Comparison of ENCODE assay signal across 30 cellular contexts in genomic region chr1:211952299-211952698, GRCh38.
"Had no signal": no experiment of that assay in that cellular context is flagged by ENCODE, and none has a peak within 500 bp of the region (broad histone marks: within the 10 kb centered on the region; RNA-seq: fewer than 3 reads in every experiment).

No MANE protein-coding gene starts in this region.

- H3K9me3 ChIP-seq: adrenal gland, body of pancreas, pancreas, psoas muscle, sigmoid colon had no signal

- H3K4me3 Mint-ChIP-seq: activated CD4-positive, alpha-beta memory T cell treated with anti-CD3 and anti-CD28 coated beads for 36 hours; activated naive CD4-positive, alpha-beta T cell treated with anti-CD3 and anti-CD28 coated beads for 36 hours; activated naive CD8-positive, alpha-beta T cell treated with anti-CD3 and anti-CD28 coated beads for 36 hours; activated T-helper 1 cell treated with anti-CD3 and anti-CD28 coated beads, Interleukin-12 subunit alpha, Interleukin-12 subunit beta, Interleukin-2, Interleukin-4 antibody, amounts not matched to agents 30 ng/mL and 10 ng/mL and 1 ng/mL, durations not matched to agents 14 hours and 24 hours and 36 hours; memory B cell; naive thymus-derived CD8-positive, alpha-beta T cell; neural crest cell; stimulated activated memory B cell treated with anti-CD40 and anti-IgM and Interleukin-4, amounts not matched to agents 10 μg/mL and 1 μg/mL and 100 μg/mL, for 72 hours; stimulated activated naive CD8-positive, alpha-beta T cell treated with anti-CD3 and anti-CD28 coated beads, Interleukin-15, amount 100 ng/mL, for 72 hours; T-helper 2 cell treated with Interferon-gamma antibody and Interleukin-4, amounts not matched to agents 5 μg/mL and 100 μg/mL, for 36 hours had no signal

- H3K27ac ChIP-seq: adrenal gland, body of pancreas, cardiac muscle cell, heart right ventricle, psoas muscle, sigmoid colon, VCaP had no signal

- DNase-seq: activated CD4-positive, alpha-beta memory T cell treated with anti-CD3 and anti-CD28 coated beads for 36 hours; activated CD4-positive, alpha-beta T cell treated with anti-CD3 and anti-CD28 coated beads for 48 hours; activated CD8-positive, alpha-beta memory T cell treated with anti-CD3 and anti-CD28 coated beads, Interleukin-2, amount 50 U/mL, for 4 hours; activated effector memory CD4-positive, alpha-beta T cell treated with anti-CD3 and anti-CD28 coated beads, Interleukin-2, amount 50 U/mL, for 16 hours; activated naive CD4-positive, alpha-beta T cell treated with anti-CD3 and anti-CD28 coated beads for 36 hours; activated naive CD8-positive, alpha-beta T cell treated with anti-CD3 and anti-CD28 coated beads for 36 hours; activated T-cell treated with anti-CD3 and anti-CD28 coated beads, Interleukin-2, amount 50 U/mL, for 1 hour; adrenal gland; aorta; body of pancreas; cerebellar nuclear complex; heart right ventricle; midbrain; naive thymus-derived CD8-positive, alpha-beta T cell; nucleus accumbens; pancreas; psoas muscle; sigmoid colon; stimulated activated CD4-positive, alpha-beta T cell treated with anti-CD3 and anti-CD28 coated beads, Interleukin-1b, Interleukin-23, amount 100 ng/mL, for 48 hours; stimulated activated CD4-positive, alpha-beta T cell treated with anti-CD3 and anti-CD28 coated beads, Interleukin-4, amount 100 ng/mL, for 4 hours; stimulated activated CD8-positive, alpha-beta memory T cell treated with anti-CD3 and anti-CD28 coated beads, Interleukin-4, amount 100 ng/mL, for 48 hours; stimulated activated naive CD8-positive, alpha-beta T cell treated with anti-CD3 and anti-CD28 coated beads, Interleukin-15, amount 100 ng/mL, for 72 hours; substantia nigra had no signal

- H3K9me3 Mint-ChIP-seq: activated naive CD4-positive, alpha-beta T cell treated with anti-CD3 and anti-CD28 coated beads for 36 hours; activated T-helper 1 cell treated with anti-CD3 and anti-CD28 coated beads, Interleukin-12 subunit alpha, Interleukin-12 subunit beta, Interleukin-2, Interleukin-4 antibody, amounts not matched to agents 30 ng/mL and 10 ng/mL and 1 ng/mL, durations not matched to agents 14 hours and 24 hours and 36 hours; memory B cell; stimulated activated memory B cell treated with anti-CD40 and anti-IgM and Interleukin-4, amounts not matched to agents 10 μg/mL and 1 μg/mL and 100 μg/mL, for 72 hours; stimulated activated naive CD8-positive, alpha-beta T cell treated with anti-CD3 and anti-CD28 coated beads, Interleukin-15, amount 100 ng/mL, for 72 hours had no signal

- H3K27me3 ChIP-seq: adrenal gland, body of pancreas, cardiac muscle cell, heart right ventricle, pancreas, sigmoid colon had no signal

- H3K27me3 Mint-ChIP-seq: activated CD4-positive, alpha-beta memory T cell treated with anti-CD3 and anti-CD28 coated beads for 36 hours; activated naive CD8-positive, alpha-beta T cell treated with anti-CD3 and anti-CD28 coated beads for 36 hours; memory B cell; naive thymus-derived CD8-positive, alpha-beta T cell; stimulated activated memory B cell treated with anti-CD40 and anti-IgM and Interleukin-4, amounts not matched to agents 10 μg/mL and 1 μg/mL and 100 μg/mL, for 72 hours; stimulated activated naive CD8-positive, alpha-beta T cell treated with anti-CD3 and anti-CD28 coated beads, Interleukin-15, amount 100 ng/mL, for 72 hours had no signal

- H3K4me1 ChIP-seq: adrenal gland, pancreas, psoas muscle, sigmoid colon had no signal

- H3K4me3 ChIP-seq: adrenal gland, body of pancreas, cardiac muscle cell, heart right ventricle, pancreas, psoas muscle, sigmoid colon had no signal

- H3K4me1 Mint-ChIP-seq: memory B cell; neural crest cell; stimulated activated memory B cell treated with anti-CD40 and anti-IgM and Interleukin-4, amounts not matched to agents 10 μg/mL and 1 μg/mL and 100 μg/mL, for 72 hours had no signal

- ATAC-seq: body of pancreas; heart right ventricle; naive thymus-derived CD8-positive, alpha-beta T cell; psoas muscle; stimulated activated memory B cell treated with anti-CD40 and anti-IgM and Interleukin-4, amounts not matched to agents 10 μg/mL and 1 μg/mL and 100 μg/mL, for 72 hours had no signal

- H3K36me3 ChIP-seq: adrenal gland, pancreas had no signal

- H3K27ac Mint-ChIP-seq: activated CD4-positive, alpha-beta memory T cell treated with anti-CD3 and anti-CD28 coated beads for 36 hours; activated naive CD4-positive, alpha-beta T cell treated with anti-CD3 and anti-CD28 coated beads for 36 hours; activated naive CD8-positive, alpha-beta T cell treated with anti-CD3 and anti-CD28 coated beads for 36 hours; memory B cell; naive thymus-derived CD8-positive, alpha-beta T cell; stimulated activated memory B cell treated with anti-CD40 and anti-IgM and Interleukin-4, amounts not matched to agents 10 μg/mL and 1 μg/mL and 100 μg/mL, for 72 hours had no signal
